1 cellular context compared by ENCODE assay signal in the genomic region with DNA sequence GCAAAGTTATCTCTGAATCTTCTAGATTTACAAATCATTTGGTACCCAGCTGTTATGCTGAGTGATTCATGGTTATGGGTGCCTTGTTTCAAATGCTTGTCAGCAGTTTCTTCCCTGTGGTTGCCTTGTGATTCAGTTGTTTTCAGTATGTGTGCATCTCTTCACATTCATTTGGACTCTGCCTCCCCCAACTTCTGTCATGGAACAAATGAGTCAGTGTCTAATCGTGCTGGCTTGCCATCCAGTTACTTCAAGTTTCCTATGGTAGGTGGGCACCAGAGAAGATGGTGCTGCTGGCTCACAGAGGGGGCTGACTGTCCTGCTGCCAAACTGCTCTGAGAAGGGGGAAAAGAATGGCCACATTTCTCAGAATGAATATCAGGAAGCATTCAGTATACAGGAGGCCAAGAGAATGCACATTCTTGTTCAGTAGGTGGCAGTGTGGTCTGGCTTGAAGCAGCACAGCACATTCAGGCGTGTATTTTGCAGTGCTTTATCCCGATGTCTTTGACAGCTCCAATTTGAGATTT.
TF ChIP-seq lines count a peak whose summit lies in the region.

No MANE protein-coding gene starts in this region.

TF ChIP-seq in K562, 482 proteins besides CTCF, POLR2A, EP300 and RAD21 (continued from another document):
- TF ChIP-seq, protein P1, sequence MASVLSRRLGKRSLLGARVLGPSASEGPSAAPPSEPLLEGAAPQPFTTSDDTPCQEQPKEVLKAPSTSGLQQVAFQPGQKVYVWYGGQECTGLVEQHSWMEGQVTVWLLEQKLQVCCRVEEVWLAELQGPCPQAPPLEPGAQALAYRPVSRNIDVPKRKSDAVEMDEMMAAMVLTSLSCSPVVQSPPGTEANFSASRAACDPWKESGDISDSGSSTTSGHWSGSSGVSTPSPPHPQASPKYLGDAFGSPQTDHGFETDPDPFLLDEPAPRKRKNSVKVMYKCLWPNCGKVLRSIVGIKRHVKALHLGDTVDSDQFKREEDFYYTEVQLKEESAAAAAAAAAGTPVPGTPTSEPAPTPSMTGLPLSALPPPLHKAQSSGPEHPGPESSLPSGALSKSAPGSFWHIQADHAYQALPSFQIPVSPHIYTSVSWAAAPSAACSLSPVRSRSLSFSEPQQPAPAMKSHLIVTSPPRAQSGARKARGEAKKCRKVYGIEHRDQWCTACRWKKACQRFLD (CRISPR knock-in tag; IDR thresholded peaks at IDR 0.05) = no peak
- TF ChIP-seq, protein P2, sequence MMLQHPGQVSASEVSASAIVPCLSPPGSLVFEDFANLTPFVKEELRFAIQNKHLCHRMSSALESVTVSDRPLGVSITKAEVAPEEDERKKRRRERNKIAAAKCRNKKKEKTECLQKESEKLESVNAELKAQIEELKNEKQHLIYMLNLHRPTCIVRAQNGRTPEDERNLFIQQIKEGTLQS (IDR thresholded peaks at IDR 0.05) = peak; percentile 45
- TF ChIP-seq, protein P2 (CRISPR knock-in tag; conservative IDR thresholded peaks at IDR 0.05) = no peak
- TF ChIP-seq, protein P3, sequence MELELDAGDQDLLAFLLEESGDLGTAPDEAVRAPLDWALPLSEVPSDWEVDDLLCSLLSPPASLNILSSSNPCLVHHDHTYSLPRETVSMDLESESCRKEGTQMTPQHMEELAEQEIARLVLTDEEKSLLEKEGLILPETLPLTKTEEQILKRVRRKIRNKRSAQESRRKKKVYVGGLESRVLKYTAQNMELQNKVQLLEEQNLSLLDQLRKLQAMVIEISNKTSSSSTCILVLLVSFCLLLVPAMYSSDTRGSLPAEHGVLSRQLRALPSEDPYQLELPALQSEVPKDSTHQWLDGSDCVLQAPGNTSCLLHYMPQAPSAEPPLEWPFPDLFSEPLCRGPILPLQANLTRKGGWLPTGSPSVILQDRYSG (tag; conservative IDR thresholded peaks at IDR 0.05; ENCODE audit: low read depth) = no peak
- TF ChIP-seq ERF (CRISPR knock-in tag; IDR thresholded peaks at IDR 0.05) (no peak), MAFG (tag; conservative IDR thresholded peaks at IDR 0.05) (peak; percentile 58), FOSL1 (tag; conservative IDR thresholded peaks at IDR 0.05) (peak; percentile 88), HNRNPLL (IDR thresholded peaks at IDR 0.05; ENCODE audit: low read depth, low read length, poor library complexity, severe bottlenecking) (no peak), TCF3 (CRISPR knock-in tag; IDR thresholded peaks at IDR 0.05) (no peak), KHSRP (IDR thresholded peaks at IDR 0.05) (no peak), ZNF830 (CRISPR knock-in tag; IDR thresholded peaks at IDR 0.05) (no peak), ZNF41 (CRISPR knock-in tag; conservative IDR thresholded peaks at IDR 0.05) (no peak), ZNF217 (CRISPR knock-in tag; IDR thresholded peaks at IDR 0.05) (no peak), NRF1 (conservative IDR thresholded peaks at IDR 0.05 in 1 of 2, IDR thresholded peaks at IDR 0.05 in 1 of 2) (no peak), ZZZ3 (IDR thresholded peaks at IDR 0.05) (no peak), HOXB6 (CRISPR knock-in tag; IDR thresholded peaks at IDR 0.05; ENCODE audit: borderline replicate concordance) (no peak), CREB5 (CRISPR knock-in tag; IDR thresholded peaks at IDR 0.05) (no peak), ZNF77 (CRISPR knock-in tag; IDR thresholded peaks at IDR 0.05) (no peak), GATAD2A (IDR thresholded peaks at IDR 0.05) (no peak), HES1 (IDR thresholded peaks at IDR 0.05; ENCODE audit: low read depth) (no peak), ATF7 (IDR thresholded peaks at IDR 0.05) (no peak), CBFA2T3 (IDR thresholded peaks at IDR 0.05) (0 out of 2 replicates have a peak, but pooled peaks have one; percentile 3), KLF13 (tag; IDR thresholded peaks at IDR 0.05; ENCODE audit: borderline replicate concordance, low read depth) (no peak), ZNF316 (IDR thresholded peaks at IDR 0.05) (peak; percentile 42), ZKSCAN1 (IDR thresholded peaks at IDR 0.05; ENCODE audit: low read depth, low read length) (no peak), JUND (IDR thresholded peaks at IDR 0.05; ENCODE audit: borderline replicate concordance, low read depth, low read length) (no peak), JUND (tag; IDR thresholded peaks at IDR 0.05; ENCODE audit: borderline replicate concordance, low read depth, low read length) (peak; percentile 69; the same call in 1 of the 3 replicates), XRCC3 (IDR thresholded peaks at IDR 0.05) (no peak), SIX5 (IDR thresholded peaks at IDR 0.05; ENCODE audit: borderline replicate concordance in 1 of 2, insufficient read depth in 1 of 2, low read depth in 1 of 2, low read length in 2 of 2) (no peak), C11orf30 (IDR thresholded peaks at IDR 0.05; ENCODE audit: low read depth) (peak; percentile 37; the same call in 1 of the 2 replicates), MEIS2 (IDR thresholded peaks at IDR 0.05; ENCODE audit: partially characterized antibody) (peak; percentile 72), SMARCB1 (IDR thresholded peaks at IDR 0.05; ENCODE audit: insufficient read length, low read depth) (no peak), ZNF347 (CRISPR knock-in tag; IDR thresholded peaks at IDR 0.05; ENCODE audit: low read depth) (no peak), NEUROD1 (IDR thresholded peaks at IDR 0.05; ENCODE audit: borderline replicate concordance, low read depth, low read length, partially characterized antibody) (no peak)
- TF ChIP-seq, protein P4, sequence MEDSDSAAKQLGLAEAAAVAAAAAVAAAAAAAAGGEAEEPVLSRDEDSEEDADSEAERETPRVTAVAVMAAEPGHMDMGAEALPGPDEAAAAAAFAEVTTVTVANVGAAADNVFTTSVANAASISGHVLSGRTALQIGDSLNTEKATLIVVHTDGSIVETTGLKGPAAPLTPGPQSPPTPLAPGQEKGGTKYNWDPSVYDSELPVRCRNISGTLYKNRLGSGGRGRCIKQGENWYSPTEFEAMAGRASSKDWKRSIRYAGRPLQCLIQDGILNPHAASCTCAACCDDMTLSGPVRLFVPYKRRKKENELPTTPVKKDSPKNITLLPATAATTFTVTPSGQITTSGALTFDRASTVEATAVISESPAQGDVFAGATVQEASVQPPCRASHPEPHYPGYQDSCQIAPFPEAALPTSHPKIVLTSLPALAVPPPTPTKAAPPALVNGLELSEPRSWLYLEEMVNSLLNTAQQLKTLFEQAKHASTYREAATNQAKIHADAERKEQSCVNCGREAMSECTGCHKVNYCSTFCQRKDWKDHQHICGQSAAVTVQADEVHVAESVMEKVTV (CRISPR knock-in tag; IDR thresholded peaks at IDR 0.05) = no peak
- TF ChIP-seq, protein P5, sequence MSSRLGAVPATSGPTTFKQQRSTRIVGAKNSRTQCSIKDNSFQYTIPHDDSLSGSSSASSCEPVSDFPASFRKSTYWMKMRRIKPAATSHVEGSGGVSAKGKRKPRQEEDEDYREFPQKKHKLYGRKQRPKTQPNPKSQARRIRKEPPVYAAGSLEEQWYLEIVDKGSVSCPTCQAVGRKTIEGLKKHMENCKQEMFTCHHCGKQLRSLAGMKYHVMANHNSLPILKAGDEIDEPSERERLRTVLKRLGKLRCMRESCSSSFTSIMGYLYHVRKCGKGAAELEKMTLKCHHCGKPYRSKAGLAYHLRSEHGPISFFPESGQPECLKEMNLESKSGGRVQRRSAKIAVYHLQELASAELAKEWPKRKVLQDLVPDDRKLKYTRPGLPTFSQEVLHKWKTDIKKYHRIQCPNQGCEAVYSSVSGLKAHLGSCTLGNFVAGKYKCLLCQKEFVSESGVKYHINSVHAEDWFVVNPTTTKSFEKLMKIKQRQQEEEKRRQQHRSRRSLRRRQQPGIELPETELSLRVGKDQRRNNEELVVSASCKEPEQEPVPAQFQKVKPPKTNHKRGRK (tag; IDR thresholded peaks at IDR 0.05) = no peak
- TF ChIP-seq, protein P6, sequence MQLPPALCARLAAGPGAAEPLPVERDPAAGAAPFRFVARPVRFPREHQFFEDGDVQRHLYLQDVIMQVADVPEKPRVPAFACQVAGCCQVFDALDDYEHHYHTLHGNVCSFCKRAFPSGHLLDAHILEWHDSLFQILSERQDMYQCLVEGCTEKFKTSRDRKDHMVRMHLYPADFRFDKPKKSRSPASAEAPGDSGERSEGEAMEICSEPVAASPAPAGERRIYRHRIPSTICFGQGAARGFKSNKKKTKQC (CRISPR knock-in tag; IDR thresholded peaks at IDR 0.05) = no peak
- TF ChIP-seq, protein P7, sequence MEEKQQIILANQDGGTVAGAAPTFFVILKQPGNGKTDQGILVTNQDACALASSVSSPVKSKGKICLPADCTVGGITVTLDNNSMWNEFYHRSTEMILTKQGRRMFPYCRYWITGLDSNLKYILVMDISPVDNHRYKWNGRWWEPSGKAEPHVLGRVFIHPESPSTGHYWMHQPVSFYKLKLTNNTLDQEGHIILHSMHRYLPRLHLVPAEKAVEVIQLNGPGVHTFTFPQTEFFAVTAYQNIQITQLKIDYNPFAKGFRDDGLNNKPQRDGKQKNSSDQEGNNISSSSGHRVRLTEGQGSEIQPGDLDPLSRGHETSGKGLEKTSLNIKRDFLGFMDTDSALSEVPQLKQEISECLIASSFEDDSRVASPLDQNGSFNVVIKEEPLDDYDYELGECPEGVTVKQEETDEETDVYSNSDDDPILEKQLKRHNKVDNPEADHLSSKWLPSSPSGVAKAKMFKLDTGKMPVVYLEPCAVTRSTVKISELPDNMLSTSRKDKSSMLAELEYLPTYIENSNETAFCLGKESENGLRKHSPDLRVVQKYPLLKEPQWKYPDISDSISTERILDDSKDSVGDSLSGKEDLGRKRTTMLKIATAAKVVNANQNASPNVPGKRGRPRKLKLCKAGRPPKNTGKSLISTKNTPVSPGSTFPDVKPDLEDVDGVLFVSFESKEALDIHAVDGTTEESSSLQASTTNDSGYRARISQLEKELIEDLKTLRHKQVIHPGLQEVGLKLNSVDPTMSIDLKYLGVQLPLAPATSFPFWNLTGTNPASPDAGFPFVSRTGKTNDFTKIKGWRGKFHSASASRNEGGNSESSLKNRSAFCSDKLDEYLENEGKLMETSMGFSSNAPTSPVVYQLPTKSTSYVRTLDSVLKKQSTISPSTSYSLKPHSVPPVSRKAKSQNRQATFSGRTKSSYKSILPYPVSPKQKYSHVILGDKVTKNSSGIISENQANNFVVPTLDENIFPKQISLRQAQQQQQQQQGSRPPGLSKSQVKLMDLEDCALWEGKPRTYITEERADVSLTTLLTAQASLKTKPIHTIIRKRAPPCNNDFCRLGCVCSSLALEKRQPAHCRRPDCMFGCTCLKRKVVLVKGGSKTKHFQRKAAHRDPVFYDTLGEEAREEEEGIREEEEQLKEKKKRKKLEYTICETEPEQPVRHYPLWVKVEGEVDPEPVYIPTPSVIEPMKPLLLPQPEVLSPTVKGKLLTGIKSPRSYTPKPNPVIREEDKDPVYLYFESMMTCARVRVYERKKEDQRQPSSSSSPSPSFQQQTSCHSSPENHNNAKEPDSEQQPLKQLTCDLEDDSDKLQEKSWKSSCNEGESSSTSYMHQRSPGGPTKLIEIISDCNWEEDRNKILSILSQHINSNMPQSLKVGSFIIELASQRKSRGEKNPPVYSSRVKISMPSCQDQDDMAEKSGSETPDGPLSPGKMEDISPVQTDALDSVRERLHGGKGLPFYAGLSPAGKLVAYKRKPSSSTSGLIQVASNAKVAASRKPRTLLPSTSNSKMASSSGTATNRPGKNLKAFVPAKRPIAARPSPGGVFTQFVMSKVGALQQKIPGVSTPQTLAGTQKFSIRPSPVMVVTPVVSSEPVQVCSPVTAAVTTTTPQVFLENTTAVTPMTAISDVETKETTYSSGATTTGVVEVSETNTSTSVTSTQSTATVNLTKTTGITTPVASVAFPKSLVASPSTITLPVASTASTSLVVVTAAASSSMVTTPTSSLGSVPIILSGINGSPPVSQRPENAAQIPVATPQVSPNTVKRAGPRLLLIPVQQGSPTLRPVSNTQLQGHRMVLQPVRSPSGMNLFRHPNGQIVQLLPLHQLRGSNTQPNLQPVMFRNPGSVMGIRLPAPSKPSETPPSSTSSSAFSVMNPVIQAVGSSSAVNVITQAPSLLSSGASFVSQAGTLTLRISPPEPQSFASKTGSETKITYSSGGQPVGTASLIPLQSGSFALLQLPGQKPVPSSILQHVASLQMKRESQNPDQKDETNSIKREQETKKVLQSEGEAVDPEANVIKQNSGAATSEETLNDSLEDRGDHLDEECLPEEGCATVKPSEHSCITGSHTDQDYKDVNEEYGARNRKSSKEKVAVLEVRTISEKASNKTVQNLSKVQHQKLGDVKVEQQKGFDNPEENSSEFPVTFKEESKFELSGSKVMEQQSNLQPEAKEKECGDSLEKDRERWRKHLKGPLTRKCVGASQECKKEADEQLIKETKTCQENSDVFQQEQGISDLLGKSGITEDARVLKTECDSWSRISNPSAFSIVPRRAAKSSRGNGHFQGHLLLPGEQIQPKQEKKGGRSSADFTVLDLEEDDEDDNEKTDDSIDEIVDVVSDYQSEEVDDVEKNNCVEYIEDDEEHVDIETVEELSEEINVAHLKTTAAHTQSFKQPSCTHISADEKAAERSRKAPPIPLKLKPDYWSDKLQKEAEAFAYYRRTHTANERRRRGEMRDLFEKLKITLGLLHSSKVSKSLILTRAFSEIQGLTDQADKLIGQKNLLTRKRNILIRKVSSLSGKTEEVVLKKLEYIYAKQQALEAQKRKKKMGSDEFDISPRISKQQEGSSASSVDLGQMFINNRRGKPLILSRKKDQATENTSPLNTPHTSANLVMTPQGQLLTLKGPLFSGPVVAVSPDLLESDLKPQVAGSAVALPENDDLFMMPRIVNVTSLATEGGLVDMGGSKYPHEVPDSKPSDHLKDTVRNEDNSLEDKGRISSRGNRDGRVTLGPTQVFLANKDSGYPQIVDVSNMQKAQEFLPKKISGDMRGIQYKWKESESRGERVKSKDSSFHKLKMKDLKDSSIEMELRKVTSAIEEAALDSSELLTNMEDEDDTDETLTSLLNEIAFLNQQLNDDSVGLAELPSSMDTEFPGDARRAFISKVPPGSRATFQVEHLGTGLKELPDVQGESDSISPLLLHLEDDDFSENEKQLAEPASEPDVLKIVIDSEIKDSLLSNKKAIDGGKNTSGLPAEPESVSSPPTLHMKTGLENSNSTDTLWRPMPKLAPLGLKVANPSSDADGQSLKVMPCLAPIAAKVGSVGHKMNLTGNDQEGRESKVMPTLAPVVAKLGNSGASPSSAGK (IDR thresholded peaks at IDR 0.05) = no peak
